In the genomic region with DNA sequence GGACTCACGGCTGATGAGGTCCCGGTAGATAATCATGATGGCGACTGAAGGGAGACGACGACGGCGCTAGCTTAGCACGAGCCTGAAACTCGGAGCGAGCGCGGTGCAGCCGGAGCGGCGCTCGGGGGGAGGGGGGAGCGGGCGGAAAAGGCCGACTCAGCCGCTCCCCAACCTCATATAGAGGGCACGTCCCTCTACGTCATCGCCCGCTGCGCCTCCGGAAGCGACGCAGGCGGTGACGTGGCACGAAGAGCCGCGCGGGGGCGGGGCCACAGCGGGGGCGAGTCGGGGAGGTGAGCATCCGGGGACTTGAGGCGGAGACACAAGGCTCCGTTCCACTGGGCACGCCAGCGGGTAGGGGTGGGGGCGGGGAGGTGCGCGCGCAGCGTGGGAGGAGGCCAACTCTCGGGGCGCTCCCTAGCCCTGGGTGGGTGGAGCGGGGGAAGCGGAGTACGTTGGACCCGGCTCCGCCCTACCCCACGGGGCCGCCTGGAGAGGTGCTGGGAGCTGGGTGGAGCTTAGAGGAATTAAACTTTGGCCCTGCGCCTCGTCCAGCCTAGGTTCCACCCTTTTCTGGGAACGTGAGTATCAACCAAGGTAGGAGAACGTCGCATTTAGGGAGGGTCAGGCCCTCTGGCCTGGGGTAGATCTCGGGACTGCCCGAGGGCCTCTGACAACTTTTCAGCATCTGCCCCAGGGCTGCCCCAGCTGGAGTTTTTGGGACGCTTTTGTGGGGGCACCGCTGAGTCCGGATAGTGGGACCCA, we compare ENCODE assay signal across 1 cellular context.
TF ChIP-seq lines count a peak whose summit lies in the region.

A gene (minus strand): TSS at position 150 of the 765 bp plus-strand sequence. CDS start 114 bp downstream, at position 36.

TF ChIP-seq in H1, 55 proteins besides CTCF, POLR2A, EP300 and RAD21:
- TF ChIP-seq MAFK (IDR thresholded peaks at IDR 0.05; ENCODE audit: low read depth, low read length) (peak; percentile 14; the same call in 1 of the 2 replicates), HDAC6 (IDR thresholded peaks at IDR 0.05; ENCODE audit: low read depth, low read length) (no peak), TAF1 (IDR thresholded peaks at IDR 0.05; ENCODE audit: low read depth, low read length) (peak; percentile 97), CEBPB (IDR thresholded peaks at IDR 0.05; ENCODE audit: low read depth, low read length) (no peak), TBP (IDR thresholded peaks at IDR 0.05; ENCODE audit: low read depth, low read length) (peak; percentile 96), RBBP5 (IDR thresholded peaks at IDR 0.05; ENCODE audit: borderline replicate concordance, low read depth, low read length) (no peak), KDM5A (IDR thresholded peaks at IDR 0.05; ENCODE audit: low read length) (peak; percentile 16; the same call in 1 of the 2 replicates), SP1 (IDR thresholded peaks at IDR 0.05; ENCODE audit: low read depth, low read length) (peak; percentile 46), SAP30 (IDR thresholded peaks at IDR 0.05; ENCODE audit: insufficient read depth, insufficient replicate concordance, low read length) (no peak), SUZ12 (IDR thresholded peaks at IDR 0.05; ENCODE audit: low read length) (no peak), KDM4A (IDR thresholded peaks at IDR 0.05; ENCODE audit: low read depth, low read length, severe bottlenecking) (peak; percentile 97), RNF2 (IDR thresholded peaks at IDR 0.05; ENCODE audit: borderline replicate concordance, low read depth, low read length, missing control alignments, poor library complexity, severe bottlenecking) (no peak), CREB1 (IDR thresholded peaks at IDR 0.05) (peak; percentile 100), POLR2AphosphoS5 (IDR thresholded peaks at IDR 0.05; ENCODE audit: low read depth, low read length) (peak; percentile 97), TAF7 (optimal IDR thresholded peaks at IDR 0.05; ENCODE audit: borderline replicate concordance, low read depth, low read length) (peak; percentile 92), SP2 (IDR thresholded peaks at IDR 0.05; ENCODE audit: low read length) (no peak), CBX5 (IDR thresholded peaks at IDR 0.05; ENCODE audit: low read depth, low read length) (no peak), SIN3A (conservative IDR thresholded peaks at IDR 0.05 in 1 of 2, IDR thresholded peaks at IDR 0.05 in 1 of 2; ENCODE audit: low read depth in 1 of 2, low read length in 2 of 2) (peak in 1 of 2 experiments; percentile 71; a peak in 2 of 4 replicates), YY1 (IDR thresholded peaks at IDR 0.05; ENCODE audit: low read depth, low read length) (peak; percentile 45; the same call in 1 of the 2 replicates), PHF8 (conservative IDR thresholded peaks at IDR 0.05; ENCODE audit: low read depth, low read length) (peak; percentile 76), TEAD4 (IDR thresholded peaks at IDR 0.05; ENCODE audit: low read depth, low read length) (no peak), SIRT6 (IDR thresholded peaks at IDR 0.05; ENCODE audit: low read length) (no peak), TCF12 (IDR thresholded peaks at IDR 0.05; ENCODE audit: low read depth, low read length) (no peak), NANOG (IDR thresholded peaks at IDR 0.05; ENCODE audit: insufficient read depth, low read depth, low read length, poor library complexity, severe bottlenecking) (no peak), POU5F1 (IDR thresholded peaks at IDR 0.05; ENCODE audit: low read depth, low read length) (no peak), GTF2F1 (IDR thresholded peaks at IDR 0.05; ENCODE audit: borderline replicate concordance, low read depth, low read length) (peak; percentile 55; the same call in 1 of the 2 replicates), JUN (IDR thresholded peaks at IDR 0.05; ENCODE audit: low read depth, low read length) (no peak), BCL11A (IDR thresholded peaks at IDR 0.05; ENCODE audit: low read depth in 2 of 2, low read length in 2 of 2) (no peak), GABPA (IDR thresholded peaks at IDR 0.05; ENCODE audit: borderline replicate concordance, insufficient read depth, low read length) (no peak), SP4 (IDR thresholded peaks at IDR 0.05; ENCODE audit: low read length) (no peak), EGR1 (IDR thresholded peaks at IDR 0.05; ENCODE audit: borderline replicate concordance, low read depth, low read length) (peak; percentile 93), SIX5 (IDR thresholded peaks at IDR 0.05; ENCODE audit: low read depth, low read length) (no peak), ZNF274 (IDR thresholded peaks at IDR 0.05; ENCODE audit: borderline replicate concordance, extremely low read depth, low read length) (no peak), ASH2L (IDR thresholded peaks at IDR 0.05; ENCODE audit: low read length) (peak; percentile 51), KDM1A (IDR thresholded peaks at IDR 0.05; ENCODE audit: borderline replicate concordance, low read length) (no peak), CBX8 (IDR thresholded peaks at IDR 0.05; ENCODE audit: borderline replicate concordance, low read depth, low read length) (no peak), JUND (IDR thresholded peaks at IDR 0.05; ENCODE audit: low read length) (0 out of 2 replicates have a peak, but pooled peaks have one; percentile 30), BACH1 (IDR thresholded peaks at IDR 0.05; ENCODE audit: low read length) (peak; percentile 92), CTBP2 (IDR thresholded peaks at IDR 0.05; ENCODE audit: borderline replicate concordance, insufficient read depth, insufficient read length, low read length) (no peak), FOSL1 (IDR thresholded peaks at IDR 0.05; ENCODE audit: insufficient read depth, low read depth, low read length) (no peak), BRCA1 (IDR thresholded peaks at IDR 0.05; ENCODE audit: low read depth, low read length) (no peak), RFX5 (IDR thresholded peaks at IDR 0.05; ENCODE audit: borderline replicate concordance, low read depth, low read length) (no peak), EZH2 (IDR thresholded peaks at IDR 0.05; ENCODE audit: low read depth, low read length, severe bottlenecking) (no peak), CHD2 (IDR thresholded peaks at IDR 0.05; ENCODE audit: low read length) (0 out of 2 replicates have a peak, but pooled peaks have one; percentile 51), RXRA (IDR thresholded peaks at IDR 0.05; ENCODE audit: insufficient read depth, low read depth, low read length) (no peak), HDAC2 (IDR thresholded peaks at IDR 0.05; ENCODE audit: borderline replicate concordance in 1 of 2, low read depth in 2 of 2, low read length in 2 of 2) (peak; percentile 35 to 84; a peak in 2 of 4 replicates), SRF (IDR thresholded peaks at IDR 0.05; ENCODE audit: low read depth, low read length) (peak; percentile 84), CHD1 (IDR thresholded peaks at IDR 0.05; ENCODE audit: low read depth, low read length) (no peak), NRF1 (IDR thresholded peaks at IDR 0.05; ENCODE audit: low read depth, low read length) (0 out of 2 replicates have a peak, but pooled peaks have one; percentile 15)
- TF ChIP-seq, protein P1, sequence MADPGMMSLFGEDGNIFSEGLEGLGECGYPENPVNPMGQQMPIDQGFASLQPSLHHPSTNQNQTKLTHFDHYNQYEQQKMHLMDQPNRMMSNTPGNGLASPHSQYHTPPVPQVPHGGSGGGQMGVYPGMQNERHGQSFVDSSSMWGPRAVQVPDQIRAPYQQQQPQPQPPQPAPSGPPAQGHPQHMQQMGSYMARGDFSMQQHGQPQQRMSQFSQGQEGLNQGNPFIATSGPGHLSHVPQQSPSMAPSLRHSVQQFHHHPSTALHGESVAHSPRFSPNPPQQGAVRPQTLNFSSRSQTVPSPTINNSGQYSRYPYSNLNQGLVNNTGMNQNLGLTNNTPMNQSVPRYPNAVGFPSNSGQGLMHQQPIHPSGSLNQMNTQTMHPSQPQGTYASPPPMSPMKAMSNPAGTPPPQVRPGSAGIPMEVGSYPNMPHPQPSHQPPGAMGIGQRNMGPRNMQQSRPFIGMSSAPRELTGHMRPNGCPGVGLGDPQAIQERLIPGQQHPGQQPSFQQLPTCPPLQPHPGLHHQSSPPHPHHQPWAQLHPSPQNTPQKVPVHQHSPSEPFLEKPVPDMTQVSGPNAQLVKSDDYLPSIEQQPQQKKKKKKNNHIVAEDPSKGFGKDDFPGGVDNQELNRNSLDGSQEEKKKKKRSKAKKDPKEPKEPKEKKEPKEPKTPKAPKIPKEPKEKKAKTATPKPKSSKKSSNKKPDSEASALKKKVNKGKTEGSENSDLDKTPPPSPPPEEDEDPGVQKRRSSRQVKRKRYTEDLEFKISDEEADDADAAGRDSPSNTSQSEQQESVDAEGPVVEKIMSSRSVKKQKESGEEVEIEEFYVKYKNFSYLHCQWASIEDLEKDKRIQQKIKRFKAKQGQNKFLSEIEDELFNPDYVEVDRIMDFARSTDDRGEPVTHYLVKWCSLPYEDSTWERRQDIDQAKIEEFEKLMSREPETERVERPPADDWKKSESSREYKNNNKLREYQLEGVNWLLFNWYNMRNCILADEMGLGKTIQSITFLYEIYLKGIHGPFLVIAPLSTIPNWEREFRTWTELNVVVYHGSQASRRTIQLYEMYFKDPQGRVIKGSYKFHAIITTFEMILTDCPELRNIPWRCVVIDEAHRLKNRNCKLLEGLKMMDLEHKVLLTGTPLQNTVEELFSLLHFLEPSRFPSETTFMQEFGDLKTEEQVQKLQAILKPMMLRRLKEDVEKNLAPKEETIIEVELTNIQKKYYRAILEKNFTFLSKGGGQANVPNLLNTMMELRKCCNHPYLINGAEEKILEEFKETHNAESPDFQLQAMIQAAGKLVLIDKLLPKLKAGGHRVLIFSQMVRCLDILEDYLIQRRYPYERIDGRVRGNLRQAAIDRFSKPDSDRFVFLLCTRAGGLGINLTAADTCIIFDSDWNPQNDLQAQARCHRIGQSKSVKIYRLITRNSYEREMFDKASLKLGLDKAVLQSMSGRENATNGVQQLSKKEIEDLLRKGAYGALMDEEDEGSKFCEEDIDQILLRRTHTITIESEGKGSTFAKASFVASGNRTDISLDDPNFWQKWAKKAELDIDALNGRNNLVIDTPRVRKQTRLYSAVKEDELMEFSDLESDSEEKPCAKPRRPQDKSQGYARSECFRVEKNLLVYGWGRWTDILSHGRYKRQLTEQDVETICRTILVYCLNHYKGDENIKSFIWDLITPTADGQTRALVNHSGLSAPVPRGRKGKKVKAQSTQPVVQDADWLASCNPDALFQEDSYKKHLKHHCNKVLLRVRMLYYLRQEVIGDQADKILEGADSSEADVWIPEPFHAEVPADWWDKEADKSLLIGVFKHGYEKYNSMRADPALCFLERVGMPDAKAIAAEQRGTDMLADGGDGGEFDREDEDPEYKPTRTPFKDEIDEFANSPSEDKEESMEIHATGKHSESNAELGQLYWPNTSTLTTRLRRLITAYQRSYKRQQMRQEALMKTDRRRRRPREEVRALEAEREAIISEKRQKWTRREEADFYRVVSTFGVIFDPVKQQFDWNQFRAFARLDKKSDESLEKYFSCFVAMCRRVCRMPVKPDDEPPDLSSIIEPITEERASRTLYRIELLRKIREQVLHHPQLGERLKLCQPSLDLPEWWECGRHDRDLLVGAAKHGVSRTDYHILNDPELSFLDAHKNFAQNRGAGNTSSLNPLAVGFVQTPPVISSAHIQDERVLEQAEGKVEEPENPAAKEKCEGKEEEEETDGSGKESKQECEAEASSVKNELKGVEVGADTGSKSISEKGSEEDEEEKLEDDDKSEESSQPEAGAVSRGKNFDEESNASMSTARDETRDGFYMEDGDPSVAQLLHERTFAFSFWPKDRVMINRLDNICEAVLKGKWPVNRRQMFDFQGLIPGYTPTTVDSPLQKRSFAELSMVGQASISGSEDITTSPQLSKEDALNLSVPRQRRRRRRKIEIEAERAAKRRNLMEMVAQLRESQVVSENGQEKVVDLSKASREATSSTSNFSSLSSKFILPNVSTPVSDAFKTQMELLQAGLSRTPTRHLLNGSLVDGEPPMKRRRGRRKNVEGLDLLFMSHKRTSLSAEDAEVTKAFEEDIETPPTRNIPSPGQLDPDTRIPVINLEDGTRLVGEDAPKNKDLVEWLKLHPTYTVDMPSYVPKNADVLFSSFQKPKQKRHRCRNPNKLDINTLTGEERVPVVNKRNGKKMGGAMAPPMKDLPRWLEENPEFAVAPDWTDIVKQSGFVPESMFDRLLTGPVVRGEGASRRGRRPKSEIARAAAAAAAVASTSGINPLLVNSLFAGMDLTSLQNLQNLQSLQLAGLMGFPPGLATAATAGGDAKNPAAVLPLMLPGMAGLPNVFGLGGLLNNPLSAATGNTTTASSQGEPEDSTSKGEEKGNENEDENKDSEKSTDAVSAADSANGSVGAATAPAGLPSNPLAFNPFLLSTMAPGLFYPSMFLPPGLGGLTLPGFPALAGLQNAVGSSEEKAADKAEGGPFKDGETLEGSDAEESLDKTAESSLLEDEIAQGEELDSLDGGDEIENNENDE (IDR thresholded peaks at IDR 0.05; ENCODE audit: insufficient replicate concordance, low read length) = no peak
- TF ChIP-seq, protein P2, sequence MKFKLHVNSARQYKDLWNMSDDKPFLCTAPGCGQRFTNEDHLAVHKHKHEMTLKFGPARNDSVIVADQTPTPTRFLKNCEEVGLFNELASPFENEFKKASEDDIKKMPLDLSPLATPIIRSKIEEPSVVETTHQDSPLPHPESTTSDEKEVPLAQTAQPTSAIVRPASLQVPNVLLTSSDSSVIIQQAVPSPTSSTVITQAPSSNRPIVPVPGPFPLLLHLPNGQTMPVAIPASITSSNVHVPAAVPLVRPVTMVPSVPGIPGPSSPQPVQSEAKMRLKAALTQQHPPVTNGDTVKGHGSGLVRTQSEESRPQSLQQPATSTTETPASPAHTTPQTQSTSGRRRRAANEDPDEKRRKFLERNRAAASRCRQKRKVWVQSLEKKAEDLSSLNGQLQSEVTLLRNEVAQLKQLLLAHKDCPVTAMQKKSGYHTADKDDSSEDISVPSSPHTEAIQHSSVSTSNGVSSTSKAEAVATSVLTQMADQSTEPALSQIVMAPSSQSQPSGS (IDR thresholded peaks at IDR 0.05; ENCODE audit: low read length) = no peak; the same call in 1 of the 2 replicates
- TF ChIP-seq, protein P3, sequence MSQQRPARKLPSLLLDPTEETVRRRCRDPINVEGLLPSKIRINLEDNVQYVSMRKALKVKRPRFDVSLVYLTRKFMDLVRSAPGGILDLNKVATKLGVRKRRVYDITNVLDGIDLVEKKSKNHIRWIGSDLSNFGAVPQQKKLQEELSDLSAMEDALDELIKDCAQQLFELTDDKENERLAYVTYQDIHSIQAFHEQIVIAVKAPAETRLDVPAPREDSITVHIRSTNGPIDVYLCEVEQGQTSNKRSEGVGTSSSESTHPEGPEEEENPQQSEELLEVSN (IDR thresholded peaks at IDR 0.05) = peak; percentile 2; the same call in 1 of the 2 replicates
- TF ChIP-seq, protein P4, sequence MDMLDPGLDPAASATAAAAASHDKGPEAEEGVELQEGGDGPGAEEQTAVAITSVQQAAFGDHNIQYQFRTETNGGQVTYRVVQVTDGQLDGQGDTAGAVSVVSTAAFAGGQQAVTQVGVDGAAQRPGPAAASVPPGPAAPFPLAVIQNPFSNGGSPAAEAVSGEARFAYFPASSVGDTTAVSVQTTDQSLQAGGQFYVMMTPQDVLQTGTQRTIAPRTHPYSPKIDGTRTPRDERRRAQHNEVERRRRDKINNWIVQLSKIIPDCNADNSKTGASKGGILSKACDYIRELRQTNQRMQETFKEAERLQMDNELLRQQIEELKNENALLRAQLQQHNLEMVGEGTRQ (IDR thresholded peaks at IDR 0.05; ENCODE audit: low read length) = no peak
- TF ChIP-seq, protein P5, sequence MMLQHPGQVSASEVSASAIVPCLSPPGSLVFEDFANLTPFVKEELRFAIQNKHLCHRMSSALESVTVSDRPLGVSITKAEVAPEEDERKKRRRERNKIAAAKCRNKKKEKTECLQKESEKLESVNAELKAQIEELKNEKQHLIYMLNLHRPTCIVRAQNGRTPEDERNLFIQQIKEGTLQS (IDR thresholded peaks at IDR 0.05; ENCODE audit: insufficient read depth, low read depth, low read length) = peak; percentile 87
- TF ChIP-seq, protein P6, sequence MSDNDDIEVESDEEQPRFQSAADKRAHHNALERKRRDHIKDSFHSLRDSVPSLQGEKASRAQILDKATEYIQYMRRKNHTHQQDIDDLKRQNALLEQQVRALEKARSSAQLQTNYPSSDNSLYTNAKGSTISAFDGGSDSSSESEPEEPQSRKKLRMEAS (IDR thresholded peaks at IDR 0.05) = peak; percentile 65
TF ChIP-seq in H1: peak in this region for 24.
